ENCODE assay signal across 14 cellular contexts in genomic region chr4:108141213-108142045, GRCh38. TPM values are rescaled to one million over a fixed set of nuclear protein-coding genes. Genes with fewer than 3 reads are reported as not detected.
DNase-seq lines count a peak whose midpoint lies in the region; ATAC-seq and TF ChIP-seq lines count a peak whose summit lies in the region.
"Had no signal": no experiment of that assay in that cellular context is flagged by ENCODE, and none has a peak within 500 bp of the region (broad histone marks: within the 10 kb centered on the region; RNA-seq: fewer than 3 reads in every experiment).

No MANE protein-coding gene starts in this region.

- H3K9me3 Mint-ChIP-seq in naive thymus-derived CD8-positive, alpha-beta T cell = no peaks in the 10 kb centered on the region
- H3K9me3 Mint-ChIP-seq in chondrocyte (ENCODE audit: low read depth) = no peaks in the 10 kb centered on the region

- ATAC-seq in HG02759 (IDR thresholded peaks at IDR 0.05; ENCODE audit: unreplicated experiment) (peak; percentile 60), HG03520 (IDR thresholded peaks at IDR 0.05; ENCODE audit: unreplicated experiment) (no peak)
- ATAC-seq in naive thymus-derived CD8-positive, alpha-beta T cell = peak in 1 of 2 donors; percentile 3
- ATAC-seq: Panc1 had no signal

- H3K4me1 Mint-ChIP-seq in naive thymus-derived CD8-positive, alpha-beta T cell = peaks cover 50 to 94% (median 90%) of the 10 kb centered on the region in 4 donors
- H3K4me1 Mint-ChIP-seq in chondrocyte (ENCODE audit: low read depth) = peaks cover 15% of the 10 kb centered on the region

- DNase-seq in NCI-H510A (lab: John Stamatoyannopoulos, UW) = peak; percentile 10
- DNase-seq in NCI-H510A treated with DMSO at 0.1 percent for 48 hours (lab: John Stamatoyannopoulos, UW) = no peak
- DNase-seq in naive thymus-derived CD8-positive, alpha-beta T cell = peak in 1 of 10 donors; percentile 46
- DNase-seq in chondrocyte (ENCODE audit: low spot score) = no peak
- DNase-seq in caudate nucleus (lab: John Stamatoyannopoulos, UW) = no peak
- DNase-seq: amygdala, NCI-H1092, substantia nigra, WERI-Rb-1 had no signal

- H3K4me3 Mint-ChIP-seq in naive thymus-derived CD8-positive, alpha-beta T cell = peak overlapping the region; percentile 68 to 90 (median 81)
- H3K4me3 Mint-ChIP-seq in chondrocyte (ENCODE audit: unreplicated experiment) = no peak overlapping the region

- POLR2A ChIA-PET in naive thymus-derived CD8-positive, alpha-beta T cell (lab: Charles Lee) = interaction anchor here (0.9 to 2.7 kb wide), 12 partner anchors 10 to 94 kb away, joined by 3 to 19 read pairs (median 4); partner anchors contain the start of gene LEF1

- H3K27ac ChIP-seq in VCaP = peak overlapping the region; percentile 9; the same call in 1 of the 2 replicates
- H3K27ac ChIP-seq in caudate nucleus (ENCODE audit: low read depth, low read length) = no peak overlapping the region
- H3K27ac ChIP-seq: WERI-Rb-1 had no signal

- peaks cover 11 to 83% (median 11%) of the 10 kb centered on the region in 3 donors for H3K36me3 Mint-ChIP-seq in naive thymus-derived CD8-positive, alpha-beta T cell
- no peaks in the 10 kb centered on the region for H3K36me3 Mint-ChIP-seq in chondrocyte (ENCODE audit: low read depth)

- peak overlapping the region; percentile 90 to 97 (median 94) for H3K27ac Mint-ChIP-seq in naive thymus-derived CD8-positive, alpha-beta T cell
- H3K27ac Mint-ChIP-seq in chondrocyte (ENCODE audit: unreplicated experiment) = no peak overlapping the region

- H3K27me3 Mint-ChIP-seq in naive thymus-derived CD8-positive, alpha-beta T cell = no peaks in the 10 kb centered on the region
- H3K27me3 Mint-ChIP-seq in chondrocyte (ENCODE audit: low read depth) = no peaks in the 10 kb centered on the region

- no peak for TF ChIP-seq CTCF in VCaP (conservative IDR thresholded peaks at IDR 0.05)
- TF ChIP-seq CTCF in chondrocyte (IDR thresholded peaks at IDR 0.05) = no peak

RNA-seq across cellular contexts. Expression of gene LEF1, which starts 27.3 kb away (rescaled TPM):
- 100 to 1,000 TPM; 828 to 859 TPM for total RNA-seq in naive thymus-derived CD8-positive, alpha-beta T cell
- 100 to 1,000 TPM; 400 to 836 (median 554) TPM for polyA plus RNA-seq in naive thymus-derived CD8-positive, alpha-beta T cell
- 2.8 to 4.6 TPM (median 3.1 TPM) in 3 replicates for total RNA-seq in chondrocyte
- polyA plus RNA-seq: endothelial cell of umbilical vein had no signal

Comparison
In these comparisons a context has a peak if more than half of its experiments do, and no peak if none do; other contexts are left out.
1. RNA of gene LEF1, which starts 27.3 kb away (total RNA-seq): 828 to 859 TPM in naive thymus-derived CD8-positive, alpha-beta T cell; 2.8 to 4.6 TPM in chondrocyte; every median in the first group is over 100 times any median in the second.